Comparison of ENCODE assay signal across 1 cellular context in the genomic region with DNA sequence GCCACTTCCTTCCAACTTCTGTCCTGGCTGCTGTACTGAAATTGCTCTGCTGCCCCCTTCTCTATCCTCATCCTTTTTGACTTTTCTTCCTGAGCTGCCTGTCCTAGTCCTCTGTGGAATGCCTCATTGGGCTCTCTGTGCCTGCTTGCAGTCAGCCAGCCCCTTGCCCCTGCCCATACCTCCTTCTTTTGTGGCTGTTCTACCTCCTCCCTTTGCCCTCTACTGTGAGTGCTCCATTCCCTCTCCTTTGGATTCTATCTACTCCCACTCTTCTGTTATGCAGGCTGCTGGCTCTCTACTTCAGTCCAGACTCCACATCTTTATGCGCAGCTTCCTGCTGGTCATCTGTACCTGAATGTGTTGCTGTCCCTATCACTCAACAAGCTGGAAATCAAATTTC.
TF ChIP-seq lines count a peak whose summit lies in the region.

No MANE protein-coding gene starts in this region.

TF ChIP-seq in WTC11, 78 proteins besides CTCF, POLR2A, EP300 and RAD21 (continued from another document):
- TF ChIP-seq, protein P1, sequence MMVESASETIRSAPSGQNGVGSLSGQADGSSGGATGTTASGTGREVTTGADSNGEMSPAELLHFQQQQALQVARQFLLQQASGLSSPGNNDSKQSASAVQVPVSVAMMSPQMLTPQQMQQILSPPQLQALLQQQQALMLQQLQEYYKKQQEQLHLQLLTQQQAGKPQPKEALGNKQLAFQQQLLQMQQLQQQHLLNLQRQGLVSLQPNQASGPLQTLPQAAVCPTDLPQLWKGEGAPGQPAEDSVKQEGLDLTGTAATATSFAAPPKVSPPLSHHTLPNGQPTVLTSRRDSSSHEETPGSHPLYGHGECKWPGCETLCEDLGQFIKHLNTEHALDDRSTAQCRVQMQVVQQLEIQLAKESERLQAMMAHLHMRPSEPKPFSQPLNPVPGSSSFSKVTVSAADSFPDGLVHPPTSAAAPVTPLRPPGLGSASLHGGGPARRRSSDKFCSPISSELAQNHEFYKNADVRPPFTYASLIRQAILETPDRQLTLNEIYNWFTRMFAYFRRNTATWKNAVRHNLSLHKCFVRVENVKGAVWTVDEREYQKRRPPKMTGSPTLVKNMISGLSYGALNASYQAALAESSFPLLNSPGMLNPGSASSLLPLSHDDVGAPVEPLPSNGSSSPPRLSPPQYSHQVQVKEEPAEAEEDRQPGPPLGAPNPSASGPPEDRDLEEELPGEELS (CRISPR knock-in tag; IDR thresholded peaks at IDR 0.05) = no peak
- no peak for TF ChIP-seq SOX15 (CRISPR knock-in tag; IDR thresholded peaks at IDR 0.05)
- no peak for TF ChIP-seq CBFB (CRISPR knock-in tag; IDR thresholded peaks at IDR 0.05; ENCODE audit: low read depth)
- TF ChIP-seq CREM (CRISPR knock-in tag; IDR thresholded peaks at IDR 0.05) = no peak
- no peak for TF ChIP-seq GTF2I (CRISPR knock-in tag; conservative IDR thresholded peaks at IDR 0.05)
- TF ChIP-seq, protein P2, sequence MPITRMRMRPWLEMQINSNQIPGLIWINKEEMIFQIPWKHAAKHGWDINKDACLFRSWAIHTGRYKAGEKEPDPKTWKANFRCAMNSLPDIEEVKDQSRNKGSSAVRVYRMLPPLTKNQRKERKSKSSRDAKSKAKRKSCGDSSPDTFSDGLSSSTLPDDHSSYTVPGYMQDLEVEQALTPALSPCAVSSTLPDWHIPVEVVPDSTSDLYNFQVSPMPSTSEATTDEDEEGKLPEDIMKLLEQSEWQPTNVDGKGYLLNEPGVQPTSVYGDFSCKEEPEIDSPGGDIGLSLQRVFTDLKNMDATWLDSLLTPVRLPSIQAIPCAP (CRISPR knock-in tag; IDR thresholded peaks at IDR 0.05) = no peak
- TF ChIP-seq, protein P3, sequence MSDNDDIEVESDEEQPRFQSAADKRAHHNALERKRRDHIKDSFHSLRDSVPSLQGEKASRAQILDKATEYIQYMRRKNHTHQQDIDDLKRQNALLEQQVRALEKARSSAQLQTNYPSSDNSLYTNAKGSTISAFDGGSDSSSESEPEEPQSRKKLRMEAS (CRISPR knock-in tag; IDR thresholded peaks at IDR 0.05) = no peak
- no peak for TF ChIP-seq ETV6 (CRISPR knock-in tag; IDR thresholded peaks at IDR 0.05)
- TF ChIP-seq, protein P4, sequence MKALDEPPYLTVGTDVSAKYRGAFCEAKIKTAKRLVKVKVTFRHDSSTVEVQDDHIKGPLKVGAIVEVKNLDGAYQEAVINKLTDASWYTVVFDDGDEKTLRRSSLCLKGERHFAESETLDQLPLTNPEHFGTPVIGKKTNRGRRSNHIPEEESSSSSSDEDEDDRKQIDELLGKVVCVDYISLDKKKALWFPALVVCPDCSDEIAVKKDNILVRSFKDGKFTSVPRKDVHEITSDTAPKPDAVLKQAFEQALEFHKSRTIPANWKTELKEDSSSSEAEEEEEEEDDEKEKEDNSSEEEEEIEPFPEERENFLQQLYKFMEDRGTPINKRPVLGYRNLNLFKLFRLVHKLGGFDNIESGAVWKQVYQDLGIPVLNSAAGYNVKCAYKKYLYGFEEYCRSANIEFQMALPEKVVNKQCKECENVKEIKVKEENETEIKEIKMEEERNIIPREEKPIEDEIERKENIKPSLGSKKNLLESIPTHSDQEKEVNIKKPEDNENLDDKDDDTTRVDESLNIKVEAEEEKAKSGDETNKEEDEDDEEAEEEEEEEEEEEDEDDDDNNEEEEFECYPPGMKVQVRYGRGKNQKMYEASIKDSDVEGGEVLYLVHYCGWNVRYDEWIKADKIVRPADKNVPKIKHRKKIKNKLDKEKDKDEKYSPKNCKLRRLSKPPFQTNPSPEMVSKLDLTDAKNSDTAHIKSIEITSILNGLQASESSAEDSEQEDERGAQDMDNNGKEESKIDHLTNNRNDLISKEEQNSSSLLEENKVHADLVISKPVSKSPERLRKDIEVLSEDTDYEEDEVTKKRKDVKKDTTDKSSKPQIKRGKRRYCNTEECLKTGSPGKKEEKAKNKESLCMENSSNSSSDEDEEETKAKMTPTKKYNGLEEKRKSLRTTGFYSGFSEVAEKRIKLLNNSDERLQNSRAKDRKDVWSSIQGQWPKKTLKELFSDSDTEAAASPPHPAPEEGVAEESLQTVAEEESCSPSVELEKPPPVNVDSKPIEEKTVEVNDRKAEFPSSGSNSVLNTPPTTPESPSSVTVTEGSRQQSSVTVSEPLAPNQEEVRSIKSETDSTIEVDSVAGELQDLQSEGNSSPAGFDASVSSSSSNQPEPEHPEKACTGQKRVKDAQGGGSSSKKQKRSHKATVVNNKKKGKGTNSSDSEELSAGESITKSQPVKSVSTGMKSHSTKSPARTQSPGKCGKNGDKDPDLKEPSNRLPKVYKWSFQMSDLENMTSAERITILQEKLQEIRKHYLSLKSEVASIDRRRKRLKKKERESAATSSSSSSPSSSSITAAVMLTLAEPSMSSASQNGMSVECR (CRISPR knock-in tag; IDR thresholded peaks at IDR 0.05; ENCODE audit: borderline replicate concordance) = no peak
